In the genomic region with DNA sequence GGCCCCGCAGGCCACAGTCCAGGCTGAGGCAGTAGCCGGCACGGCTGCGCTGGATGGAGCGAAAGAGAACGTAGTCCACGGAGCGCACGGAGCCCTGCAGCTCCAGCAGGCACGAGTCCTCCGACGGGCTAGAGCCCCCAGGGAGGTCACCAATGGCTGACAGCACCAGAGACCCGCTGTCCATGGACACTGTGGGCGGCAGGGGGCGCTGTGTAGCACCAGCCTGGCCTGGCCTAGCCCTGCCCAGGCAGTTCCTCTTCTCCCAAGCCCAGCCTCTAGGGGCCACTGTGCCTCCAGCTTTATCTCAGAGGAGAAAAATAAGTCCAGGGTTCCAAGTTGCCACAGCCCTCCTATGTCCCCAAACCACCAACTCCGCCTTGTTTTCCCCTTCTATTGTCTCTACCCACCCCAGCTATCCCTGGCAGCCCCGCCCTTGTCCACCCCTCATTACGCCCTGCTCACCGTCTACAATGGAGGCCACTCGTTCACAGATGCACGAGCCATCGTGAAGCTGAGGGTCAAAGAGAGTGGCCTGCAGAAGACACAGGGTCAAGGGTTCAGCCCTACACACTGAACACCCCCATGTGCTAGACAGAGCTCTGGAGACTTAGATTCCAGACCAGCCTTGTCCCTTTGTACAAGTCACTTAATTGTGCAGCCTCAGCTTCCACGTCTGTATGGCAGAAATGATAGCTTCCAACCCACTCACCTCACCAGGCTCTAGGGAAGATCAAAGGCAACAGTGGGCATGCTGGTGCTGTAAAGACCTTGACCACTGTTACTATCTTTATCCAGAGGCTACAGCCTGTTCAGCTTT, we compare ENCODE assay signal across 8 cellular contexts. TPM values are rescaled to one million over a fixed set of nuclear protein-coding genes. Genes with fewer than 3 reads are reported as not detected.
DNase-seq lines count a peak whose midpoint lies in the region; ATAC-seq, FAIRE-seq and TF ChIP-seq lines count a peak whose summit lies in the region.

No MANE protein-coding gene starts in this region.

- H3K4me1 ChIP-seq in adipocyte (ENCODE audit: control insufficient read depth, insufficient read depth, low read length) (peaks cover 23% of the 10 kb centered on the region), heart right ventricle (peaks cover 12 to 36% (median 29%) of the 10 kb centered on the region in 9 donors), psoas muscle (peaks cover 14% of the 10 kb centered on the region)

- H3K36me3 ChIP-seq in adipocyte (ENCODE audit: control insufficient read depth, insufficient read depth, low read length, severe bottlenecking) (peaks cover 27% of the 10 kb centered on the region), heart right ventricle (peaks cover 0 to 25% (median 4%) of the 10 kb centered on the region in 9 donors), psoas muscle (ENCODE audit: insufficient read depth in 1 of 2, low read depth in 1 of 2) (peaks cover 0 to 23% of the 10 kb centered on the region in 2 donors)

- peak; percentile 82 for FAIRE-seq in urothelium cell line (lab: Jason Lieb, UNC)

- 12 to 18% methylated on average over 23 of the region's 23 CpGs for WGBS in heart right ventricle, 2 donors
- 22 to 27% (median 24%) methylated on average over 20 to 23 of the region's 23 CpGs for WGBS in psoas muscle, 3 donors

- H3K4me3 ChIP-seq in adipocyte (ENCODE audit: low read length) (peak overlapping the region; percentile 18), heart right ventricle (peak overlapping the region in 7 of 10 donors; percentile 12 to 57 (median 37)), psoas muscle (peak overlapping the region; percentile 40)

- intact Hi-C loops in heart right ventricle (cut with DNase I) (loop anchor here in 9 of 10 donors (1.0 to 10.0 kb wide), 10 partner anchors 71 to 344 kb away; partner anchors contain the start of gene RUSC1 (in 5 of the 9)), psoas muscle (cut with DNase I) (loop anchor here (1.0 to 5.0 kb wide), 4 partner anchors 71 to 341 kb away; partner anchors contain the start of gene RUSC1 (in 1 of the 2))

- DNase-seq in NCI-H1436 treated with DMSO at 0.1 percent for 48 hours (lab: John Stamatoyannopoulos, UW) (peak; percentile 45), SW480 (ENCODE audit: low spot score) (peak; percentile 89), adipocyte (ENCODE audit: low read depth) (peak; percentile 98), heart right ventricle (peak; percentile 93 to 95), psoas muscle (peak; percentile 93 to 96), urothelium cell line (ENCODE audit: low spot score) (peak; percentile 94)

- peak overlapping the region; percentile 70 for H3K9ac ChIP-seq in adipocyte (ENCODE audit: low read length)

- TF ChIP-seq CTCF in GM12874 (IDR thresholded peaks at IDR 0.05; ENCODE audit: insufficient read depth, low read depth, low read length) (peak; percentile 100), heart right ventricle (IDR thresholded peaks at IDR 0.05) (peak in 8 of 9 donors; percentile 99 to 100 (median 100)), psoas muscle (IDR thresholded peaks at IDR 0.05) (peak; percentile 99)

- H3K27ac ChIP-seq in heart right ventricle = peak overlapping the region in 8 of 10 donors; percentile 15 to 90 (median 38)
- H3K27ac ChIP-seq in psoas muscle = no peak overlapping the region

- H3K27me3 ChIP-seq in adipocyte (replicated peaks; ENCODE audit: control insufficient read depth, insufficient read depth, low read length) = no peaks in the 10 kb centered on the region
- no peaks in the 10 kb centered on the region for H3K27me3 ChIP-seq in heart right ventricle
- no peaks in the 10 kb centered on the region for H3K27me3 ChIP-seq in psoas muscle (ENCODE audit: insufficient read depth in 3 of 3, low read length in 2 of 3)

- no peaks in the 10 kb centered on the region for H3K9me3 ChIP-seq in adipocyte (ENCODE audit: control insufficient read depth, low read length)
- no peaks in the 10 kb centered on the region for H3K9me3 ChIP-seq in heart right ventricle
- H3K9me3 ChIP-seq in psoas muscle = no peaks in the 10 kb centered on the region

- ATAC-seq in HG02678 (IDR thresholded peaks at IDR 0.05; ENCODE audit: unreplicated experiment) (peak; percentile 82), heart right ventricle (peak; percentile 80 to 89 (median 84)), psoas muscle (peak; percentile 84 to 91 (median 88))

RNA-seq across cellular contexts. Expression of gene ENTREP3, which starts 4.4 kb away (rescaled TPM):
- 10 to 100 TPM in 7 of 10 donors, 1 to 10 TPM in 3; 8.6 to 21.0 (median 11.3) TPM for total RNA-seq in heart right ventricle
- 10 to 100 TPM in 1 of 2 donors, 1 to 10 TPM in 1; 7.1 to 13.7 TPM for polyA plus RNA-seq in heart right ventricle
- 10 to 100 TPM; 20.6 to 28.8 (median 23.8) TPM for total RNA-seq in psoas muscle
- polyA plus RNA-seq in psoas muscle = 10 to 100 TPM; 17.6 to 61.3 (median 21.2) TPM

RNA-seq across cellular contexts. Expression of gene SCAMP3, which starts 11.3 kb away (rescaled TPM):
- total RNA-seq in heart right ventricle = 10 to 100 TPM; 54.1 to 73.1 (median 60.1) TPM
- 100 to 1,000 TPM in 1 of 2 donors, 10 to 100 TPM in 1; 47.9 to 109 TPM for polyA plus RNA-seq in heart right ventricle
- total RNA-seq in psoas muscle = 10 to 100 TPM; 49.5 to 70.7 (median 57.2) TPM
- polyA plus RNA-seq in psoas muscle = 100 to 1,000 TPM in 2 of 3 donors, 10 to 100 TPM in 1; 75.0 to 159 (median 108) TPM

RNA-seq across cellular contexts. Expression of gene CLK2, which starts 22.5 kb away (rescaled TPM):
- total RNA-seq in heart right ventricle (10 to 100 TPM; 12.5 to 21.9 (median 18.0) TPM), psoas muscle (10 to 100 TPM; 11.7 to 28.5 (median 22.7) TPM)
- polyA plus RNA-seq in heart right ventricle (10 to 100 TPM; 17.4 to 47.1 TPM), psoas muscle (10 to 100 TPM; 15.2 to 20.9 (median 15.3) TPM)

RNA-seq across cellular contexts. Expression of gene HCN3, which starts 26.4 kb away (rescaled TPM):
- total RNA-seq in heart right ventricle (1 to 10 TPM in 5 of 10 donors, under 1 TPM in 5; 0.68 to 1.7 (median 1.0) TPM), psoas muscle (under 1 TPM in 3 of 4 donors, not detected in 1; 0.27 to 0.82 (median 0.32) TPM)
- polyA plus RNA-seq in heart right ventricle (1 to 10 TPM in 1 of 2 donors, under 1 TPM in 1; 0.81 to 3.2 TPM), psoas muscle (under 1 TPM; 0.38 to 0.97 (median 0.52) TPM)

RNA-seq across cellular contexts. Expression of gene MTX1, which starts 42.3 kb away (rescaled TPM):
- 10 to 100 TPM; 13.1 to 25.8 (median 17.1) TPM for total RNA-seq in heart right ventricle
- polyA plus RNA-seq in heart right ventricle = 10 to 100 TPM; 33.9 to 49.7 TPM
- 10 to 100 TPM in 3 of 4 donors, 1 to 10 TPM in 1; 8.1 to 17.7 (median 14.0) TPM for total RNA-seq in psoas muscle
- polyA plus RNA-seq in psoas muscle = 10 to 100 TPM; 25.8 to 47.1 (median 27.4) TPM

Comparison
In these comparisons a context has a peak if more than half of its experiments do, and no peak if none do; other contexts are left out.
1. DNase-seq: peak in every context shown above with its lines; median percentile 98 in adipocyte; 94 in psoas muscle; 94 in heart right ventricle; 94 in urothelium cell line; 89 in SW480; 45 in NCI-H1436 treated with DMSO at 0.1 percent for 48 hours.